Comparison of ENCODE assay signal across 1 cellular context in the genomic region with DNA sequence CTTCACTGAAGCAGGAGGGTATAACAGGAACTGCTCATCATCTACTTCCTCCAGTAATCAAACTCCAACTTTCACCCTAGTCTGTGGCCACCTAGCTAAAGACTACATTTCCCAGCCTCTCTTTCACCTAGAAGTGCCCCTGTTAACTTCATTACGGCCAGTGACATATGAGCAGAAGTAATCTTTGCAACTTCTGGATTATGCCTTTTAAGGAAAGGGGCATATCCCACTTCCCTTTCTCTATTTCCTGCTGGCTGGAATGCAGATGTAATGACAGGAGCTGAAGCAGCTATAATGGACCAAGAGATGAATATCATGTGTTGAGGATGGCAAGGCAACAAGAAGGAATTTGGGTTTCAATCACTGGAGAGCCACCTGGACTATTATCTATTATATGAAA.
TF ChIP-seq lines count a peak whose summit lies in the region.

No MANE protein-coding gene starts in this region.

TF ChIP-seq in K562, 482 proteins besides CTCF, POLR2A, EP300 and RAD21 (continued from another document):
- no peak for TF ChIP-seq KDM4B (IDR thresholded peaks at IDR 0.05; ENCODE audit: borderline replicate concordance in 2 of 2, low read depth in 1 of 2)
- no peak for TF ChIP-seq ZNF766 (CRISPR knock-in tag; conservative IDR thresholded peaks at IDR 0.05)
- TF ChIP-seq PHB (CRISPR knock-in tag; IDR thresholded peaks at IDR 0.05): no peak
- no peak for TF ChIP-seq ADNP (tag; IDR thresholded peaks at IDR 0.05)
- TF ChIP-seq ZNF76 (CRISPR knock-in tag; IDR thresholded peaks at IDR 0.05; ENCODE audit: borderline replicate concordance): no peak
- TF ChIP-seq RFX1 (IDR thresholded peaks at IDR 0.05): no peak
- no peak for TF ChIP-seq POLR3A (IDR thresholded peaks at IDR 0.05; ENCODE audit: borderline replicate concordance, extremely low read depth, insufficient read depth, insufficient read length)
- TF ChIP-seq HEY1 (CRISPR knock-in tag; IDR thresholded peaks at IDR 0.05; ENCODE audit: borderline replicate concordance): no peak
- peak; percentile 66; the same call in 1 of the 2 replicates for TF ChIP-seq ZNF143 (CRISPR knock-in tag; IDR thresholded peaks at IDR 0.05)
- TF ChIP-seq SIN3B (IDR thresholded peaks at IDR 0.05; ENCODE audit: low read depth): no peak
- no peak for TF ChIP-seq ZNF512 (tag; IDR thresholded peaks at IDR 0.05)
- TF ChIP-seq ZNF589 (CRISPR knock-in tag; IDR thresholded peaks at IDR 0.05; ENCODE audit: low read depth): no peak
